ENCODE assay signal across 8 cellular contexts in genomic region chr2:198309673-198310280, GRCh38.
DNase-seq lines count a peak whose midpoint lies in the region; ATAC-seq and TF ChIP-seq lines count a peak whose summit lies in the region.

No MANE protein-coding gene starts in this region.

- H3K9me3 ChIP-seq in DOHH2 (ENCODE audit: control insufficient read depth, insufficient read depth, low read length) (no peaks in the 10 kb centered on the region), HAP-1 (no peaks in the 10 kb centered on the region), thyroid gland (no peaks in the 10 kb centered on the region)

- in situ Hi-C loops in HAP-1 (cut with MboI; ENCODE audit: low sequenced_read_pairs): loop anchor here (25.0 kb wide), 1 partner anchor 1178 kb away; no protein-coding TSS in a partner anchor

- peak; percentile 27 to 74 for DNase-seq in HAP-1 (ENCODE audit: low spot score in 2 of 2)
- DNase-seq in NCI-H2107 (lab: John Stamatoyannopoulos, UW): peak; percentile 44
- peak; percentile 40 for DNase-seq in activated CD4-positive, CD25-positive, alpha-beta regulatory T cell treated with anti-CD3 and anti-CD28 coated beads, Interleukin-2, amount 50 U/mL, for 72 hours
- peak; percentile 43 for DNase-seq in effector CD4-positive, alpha-beta T cell
- peak; percentile 35 for DNase-seq in naive B cell
- DNase-seq in thyroid gland: peak; percentile 25 to 34

- H3K4me1 ChIP-seq in DOHH2 (ENCODE audit: control insufficient read depth, low read length) (no peaks in the 10 kb centered on the region), HAP-1 (peaks cover 8% of the 10 kb centered on the region), thyroid gland (no peaks in the 10 kb centered on the region)

- H3K4me3 ChIP-seq in DOHH2 (ENCODE audit: low read length): no peak overlapping the region
- no peak overlapping the region for H3K4me3 ChIP-seq in HAP-1
- H3K4me3 ChIP-seq in thyroid gland (replicated peaks in 1 of 3): no peak overlapping the region

- H3K4me2 ChIP-seq in DOHH2 (ENCODE audit: low read length): no peak overlapping the region

- H3K36me3 Mint-ChIP-seq in naive B cell: no peaks in the 10 kb centered on the region
- H3K36me3 Mint-ChIP-seq in stimulated activated memory B cell treated with anti-CD40 and anti-IgM and Interleukin-4, amounts not matched to agents 10 μg/mL and 1 μg/mL and 100 μg/mL, for 72 hours: no peaks in the 10 kb centered on the region

- H3K79me2 ChIP-seq in DOHH2 (ENCODE audit: control insufficient read depth, low read length): no peaks in the 10 kb centered on the region

- no peak overlapping the region for H3K27ac Mint-ChIP-seq in naive B cell
- no peak overlapping the region for H3K27ac Mint-ChIP-seq in stimulated activated memory B cell treated with anti-CD40 and anti-IgM and Interleukin-4, amounts not matched to agents 10 μg/mL and 1 μg/mL and 100 μg/mL, for 72 hours

- H3K27me3 Mint-ChIP-seq in naive B cell: peaks cover 21 to 42% (median 36%) of the 10 kb centered on the region in 3 donors
- peaks cover 33% of the 10 kb centered on the region for H3K27me3 Mint-ChIP-seq in stimulated activated memory B cell treated with anti-CD40 and anti-IgM and Interleukin-4, amounts not matched to agents 10 μg/mL and 1 μg/mL and 100 μg/mL, for 72 hours

- H3K27me3 ChIP-seq in DOHH2 (ENCODE audit: control insufficient read depth, low read length) (peaks cover 11% of the 10 kb centered on the region), HAP-1 (ENCODE audit: low read depth) (peaks cover 22% of the 10 kb centered on the region), thyroid gland (no peaks in the 10 kb centered on the region)

- no peaks in the 10 kb centered on the region for H3K4me1 Mint-ChIP-seq in naive B cell
- H3K4me1 Mint-ChIP-seq in stimulated activated memory B cell treated with anti-CD40 and anti-IgM and Interleukin-4, amounts not matched to agents 10 μg/mL and 1 μg/mL and 100 μg/mL, for 72 hours: no peaks in the 10 kb centered on the region

- H4K20me1 ChIP-seq in DOHH2 (ENCODE audit: control insufficient read depth, insufficient read depth, low read depth, low read length): no peaks in the 10 kb centered on the region

- intact Hi-C loops in thyroid gland (cut with DNase I): loop anchor here (10.0 kb wide), 1 partner anchor 1175 kb away; no protein-coding TSS in a partner anchor

- no peaks in the 10 kb centered on the region for H3K9me2 ChIP-seq in DOHH2 (replicated peaks; ENCODE audit: control insufficient read depth, low read length)

- TF ChIP-seq CTCF in DOHH2 (IDR thresholded peaks at IDR 0.05; ENCODE audit: low read depth, low read length, poor library complexity, severe bottlenecking) (peak; percentile 79), thyroid gland (IDR thresholded peaks at IDR 0.05) (peak; percentile 47 to 90 (median 58))

- H3K9me3 Mint-ChIP-seq in naive B cell: no peaks in the 10 kb centered on the region
- no peaks in the 10 kb centered on the region for H3K9me3 Mint-ChIP-seq in stimulated activated memory B cell treated with anti-CD40 and anti-IgM and Interleukin-4, amounts not matched to agents 10 μg/mL and 1 μg/mL and 100 μg/mL, for 72 hours

- TF ChIP-seq POLR2A in thyroid gland (IDR thresholded peaks at IDR 0.05): no peak

- H3K27ac ChIP-seq in DOHH2 (ENCODE audit: low read depth, low read length): no peak overlapping the region
- no peak overlapping the region for H3K27ac ChIP-seq in thyroid gland

- WGBS in thyroid gland, 2 donors: 7 to 10% methylated on average over 8 of the region's 8 CpGs

- no peak for ATAC-seq in naive B cell (ENCODE audit: low read depth in 2 of 2)
- ATAC-seq in stimulated activated memory B cell treated with anti-CD40 and anti-IgM and Interleukin-4, amounts not matched to agents 10 μg/mL and 1 μg/mL and 100 μg/mL, for 72 hours: no peak

- no peak overlapping the region for H3K4me3 Mint-ChIP-seq in naive B cell
- H3K4me3 Mint-ChIP-seq in stimulated activated memory B cell treated with anti-CD40 and anti-IgM and Interleukin-4, amounts not matched to agents 10 μg/mL and 1 μg/mL and 100 μg/mL, for 72 hours: no peak overlapping the region

- no peaks in the 10 kb centered on the region for H3K36me3 ChIP-seq in DOHH2 (ENCODE audit: control insufficient read depth, low read length)
- H3K36me3 ChIP-seq in HAP-1 (replicated peaks): no peaks in the 10 kb centered on the region
- no peaks in the 10 kb centered on the region for H3K36me3 ChIP-seq in thyroid gland

- no peaks in the 10 kb centered on the region for H3F3A ChIP-seq in DOHH2 (ENCODE audit: control insufficient read depth, insufficient read depth)
